In the genomic region with DNA sequence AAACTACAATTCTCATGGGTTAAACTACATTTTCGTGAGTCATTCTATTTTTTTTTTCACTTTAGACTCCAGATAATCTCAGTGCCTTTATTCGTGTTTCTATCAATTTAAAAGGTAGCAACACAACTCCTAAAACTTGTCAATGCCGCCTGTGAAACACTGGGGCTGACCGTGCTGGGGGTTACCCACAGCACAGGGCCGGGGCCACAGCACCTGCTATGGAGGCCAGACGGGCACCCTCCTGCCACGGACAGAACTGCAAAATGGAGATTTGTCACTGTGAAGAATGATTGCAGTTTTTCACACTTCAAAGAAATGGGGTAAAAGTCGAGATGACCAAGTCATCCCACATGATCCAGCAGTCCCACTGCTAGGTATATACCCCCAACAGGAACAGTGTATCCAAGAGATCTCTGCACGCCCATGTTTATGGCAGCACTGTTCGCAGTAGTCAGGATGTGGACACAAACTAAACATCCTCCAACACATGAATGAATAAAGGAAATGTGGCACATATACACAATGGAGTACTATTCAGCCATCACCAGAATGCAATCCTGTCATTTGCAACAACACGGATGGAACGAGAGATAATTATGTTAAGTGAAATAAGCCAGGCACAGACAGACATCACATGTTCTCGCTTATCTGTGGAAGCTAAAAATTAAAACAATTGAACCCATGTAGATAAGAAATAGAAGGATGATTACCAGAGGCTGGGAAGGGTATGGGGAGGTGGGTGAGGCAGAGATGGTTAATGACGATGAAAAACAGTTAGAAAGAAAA, we compare ENCODE assay signal across 30 cellular contexts.
"Had no signal": no experiment of that assay in that cellular context is flagged by ENCODE, and none has a peak within 500 bp of the region (broad histone marks: within the 10 kb centered on the region; RNA-seq: fewer than 3 reads in every experiment).

No MANE protein-coding gene starts in this region.

- H3K27ac ChIP-seq: adrenal gland, body of pancreas, esophagus squamous epithelium, gastroesophageal sphincter had no signal

- H3K4me3 ChIP-seq: adrenal gland, body of pancreas, esophagus squamous epithelium, gastroesophageal sphincter had no signal

- DNase-seq: activated CD4-positive, alpha-beta memory T cell treated with anti-CD3 and anti-CD28 coated beads for 36 hours; activated CD4-positive, alpha-beta T cell treated with anti-CD3 and anti-CD28 coated beads for 36 hours; activated CD4-positive, alpha-beta T cell treated with anti-CD3 and anti-CD28 coated beads, Interleukin-2, amount 10 ng/mL, durations not matched to agents 24 days and 14 days; activated CD4-positive, CD25-positive, alpha-beta regulatory T cell; activated CD4-positive, CD25-positive, alpha-beta regulatory T cell treated with anti-CD3 and anti-CD28 coated beads, Interleukin-2, amount 50 U/mL, for 72 hours; activated CD8-positive, alpha-beta memory T cell treated with anti-CD3 and anti-CD28 coated beads, Interleukin-2, amount 10 ng/mL, durations not matched to agents 7 days and 5 days; activated CD8-positive, alpha-beta memory T cell treated with anti-CD3 and anti-CD28 coated beads, Interleukin-2, amount 50 U/mL, for 4 hours; activated CD8-positive, alpha-beta T cell treated with anti-CD3 and anti-CD28 coated beads, Interleukin-2, amount 10 ng/mL, durations not matched to agents 7 days and 5 days; activated effector memory CD4-positive, alpha-beta T cell treated with anti-CD3 and anti-CD28 coated beads, Interleukin-2, amount 50 U/mL, for 16 hours; activated naive CD4-positive, alpha-beta T cell treated with anti-CD3 and anti-CD28 coated beads for 36 hours; activated naive CD8-positive, alpha-beta T cell treated with anti-CD3 and anti-CD28 coated beads for 36 hours; activated naive CD8-positive, alpha-beta T cell treated with anti-CD3 and anti-CD28 coated beads, Interleukin-2, amount 50 U/mL, for 24 hours; activated T-cell treated with anti-CD3 and anti-CD28 coated beads, Interleukin-2, amount 50 U/mL, for 1 hour; activated T-cell treated with anti-CD3 and anti-CD28 coated beads, Interleukin-2, amount 50 U/mL, for 48 hours; adrenal gland; amygdala; aorta; body of pancreas; caudate nucleus; cortex of kidney; dermis blood vessel endothelial cell; effector CD4-positive, alpha-beta T cell; effector memory CD8-positive, alpha-beta T cell; erythroblast; esophagus squamous epithelium; foreskin melanocyte; T-helper 1 cell; T-helper 2 cell had no signal

- H3K4me1 ChIP-seq: adrenal gland, body of pancreas, esophagus squamous epithelium had no signal

- H3K27me3 ChIP-seq: adrenal gland, body of pancreas, esophagus squamous epithelium, gastroesophageal sphincter had no signal

- H3K36me3 ChIP-seq: adrenal gland, esophagus squamous epithelium, gastroesophageal sphincter had no signal

- H3K9me3 ChIP-seq: adrenal gland, body of pancreas, esophagus squamous epithelium, gastroesophageal sphincter had no signal

- FAIRE-seq: colon had no signal
